ENCODE assay signal across 19 cellular contexts in genomic region chr12:52333321-52333720, GRCh38. TPM values are rescaled to one million over a fixed set of nuclear protein-coding genes. Genes with fewer than 3 reads are reported as not detected.
A peak's percentile ranks its signal among the peaks of the same experiment; 100 is the strongest.
DNase-seq lines count a peak whose midpoint lies in the region; ATAC-seq and TF ChIP-seq lines count a peak whose summit lies in the region.
"Had no signal": no experiment of that assay in that cellular context is flagged by ENCODE, and none has a peak within 500 bp of the region (broad histone marks: within the 10 kb centered on the region; RNA-seq: fewer than 3 reads in every experiment).

No MANE protein-coding gene starts in this region.

- no peaks in the 10 kb centered on the region for H3K27me3 ChIP-seq in sigmoid colon
- peaks cover 0 to 4% (median 0%) of the 10 kb centered on the region in 45 donors for H3K27me3 ChIP-seq in dorsolateral prefrontal cortex

- intact Hi-C loops in activated naive CD4-positive, alpha-beta T cell treated with anti-CD3 and anti-CD28 coated beads for 36 hours (cut with micrococcal nuclease) = no loop called here
- intact Hi-C loops in sigmoid colon (cut with DNase I) = no loop called here
- intact Hi-C loops in dorsolateral prefrontal cortex (cut with DNase I) = no loop called here

- H3K27me3 Mint-ChIP-seq in activated naive CD4-positive, alpha-beta T cell treated with anti-CD3 and anti-CD28 coated beads, Interleukin-2, amount 10 ng/mL, durations not matched to agents 7 days and 5 days = peaks cover 17% of the 10 kb centered on the region
- no peaks in the 10 kb centered on the region for H3K27me3 Mint-ChIP-seq in activated naive CD4-positive, alpha-beta T cell treated with anti-CD3 and anti-CD28 coated beads for 36 hours (ENCODE audit: low read depth)
- peaks cover 2% of the 10 kb centered on the region for H3K27me3 Mint-ChIP-seq in T-helper 2 cell treated with Interferon-gamma antibody and Interleukin-4, amounts not matched to agents 5 μg/mL and 100 μg/mL, for 36 hours (ENCODE audit: low read depth)

- H3K4me3 ChIP-seq in sigmoid colon = no peak overlapping the region
- H3K4me3 ChIP-seq in dorsolateral prefrontal cortex = no peak overlapping the region
- H3K4me3 ChIP-seq: GM12878, GM23248 had no signal

- H3K4me1 Mint-ChIP-seq in activated naive CD4-positive, alpha-beta T cell treated with anti-CD3 and anti-CD28 coated beads, Interleukin-2, amount 10 ng/mL, durations not matched to agents 7 days and 5 days = peaks cover 3% of the 10 kb centered on the region
- H3K4me1 Mint-ChIP-seq in activated naive CD4-positive, alpha-beta T cell treated with anti-CD3 and anti-CD28 coated beads for 36 hours (ENCODE audit: low read depth) = peaks cover 8% of the 10 kb centered on the region
- H3K4me1 Mint-ChIP-seq in T-helper 2 cell treated with Interferon-gamma antibody and Interleukin-4, amounts not matched to agents 5 μg/mL and 100 μg/mL, for 36 hours (ENCODE audit: low read depth) = peaks cover 3% of the 10 kb centered on the region
- H3K4me1 Mint-ChIP-seq: CD14-positive monocyte had no signal

- no peaks in the 10 kb centered on the region for H3K36me3 ChIP-seq in sigmoid colon

- TF ChIP-seq CTCF in VCaP (conservative IDR thresholded peaks at IDR 0.05) (no peak), sigmoid colon (IDR thresholded peaks at IDR 0.05) (no peak), dorsolateral prefrontal cortex (IDR thresholded peaks at IDR 0.05 in 54 of 56, conservative IDR thresholded peaks at IDR 0.05 in 2 of 56; ENCODE audit: low read depth in 1 of 56, partially characterized antibody in 56 of 56) (no peak)

- H3K9me3 Mint-ChIP-seq in activated naive CD4-positive, alpha-beta T cell treated with anti-CD3 and anti-CD28 coated beads, Interleukin-2, amount 10 ng/mL, durations not matched to agents 7 days and 5 days = no peaks in the 10 kb centered on the region
- peaks cover 3% of the 10 kb centered on the region for H3K9me3 Mint-ChIP-seq in activated naive CD4-positive, alpha-beta T cell treated with anti-CD3 and anti-CD28 coated beads for 36 hours
- H3K9me3 Mint-ChIP-seq in T-helper 2 cell treated with Interferon-gamma antibody and Interleukin-4, amounts not matched to agents 5 μg/mL and 100 μg/mL, for 36 hours = no peaks in the 10 kb centered on the region

- H3K27ac ChIP-seq in VCaP (peak overlapping the region; percentile 9), sigmoid colon (no peak overlapping the region), dorsolateral prefrontal cortex (no peak overlapping the region)
- H3K27ac ChIP-seq: GM23248 had no signal

- WGBS in sigmoid colon, 2 donors = 16 to 36% methylated on average over 3 of the region's 3 CpGs

- ATAC-seq in GM19395 (IDR thresholded peaks at IDR 0.05; ENCODE audit: unreplicated experiment) = no peak
- ATAC-seq: CD8-positive, alpha-beta T cell; GM12878 had no signal

- no peak overlapping the region for H3K4me3 Mint-ChIP-seq in activated naive CD4-positive, alpha-beta T cell treated with anti-CD3 and anti-CD28 coated beads, Interleukin-2, amount 10 ng/mL, durations not matched to agents 7 days and 5 days
- no peak overlapping the region for H3K4me3 Mint-ChIP-seq in activated naive CD4-positive, alpha-beta T cell treated with anti-CD3 and anti-CD28 coated beads for 36 hours
- no peak overlapping the region for H3K4me3 Mint-ChIP-seq in T-helper 2 cell treated with Interferon-gamma antibody and Interleukin-4, amounts not matched to agents 5 μg/mL and 100 μg/mL, for 36 hours
- H3K4me3 Mint-ChIP-seq: CD14-positive monocyte; CD8-positive, alpha-beta T cell had no signal

- DNase-seq in activated naive CD4-positive, alpha-beta T cell treated with anti-CD3 and anti-CD28 coated beads, Interleukin-2, amount 10 ng/mL, durations not matched to agents 7 days and 5 days = peak; percentile 3
- no peak for DNase-seq in activated naive CD4-positive, alpha-beta T cell treated with anti-CD3 and anti-CD28 coated beads for 36 hours
- DNase-seq in NCI-H1417 (lab: John Stamatoyannopoulos, UW) = peak in 2 of 3 experiments; percentile 43 to 77
- peak; percentile 25 for DNase-seq in sigmoid colon
- no peak for DNase-seq in T-helper 2 cell treated with Interferon-gamma antibody and Interleukin-4, amounts not matched to agents 5 μg/mL and 100 μg/mL, for 36 hours (ENCODE audit: low spot score)
- no peak for DNase-seq in dorsolateral prefrontal cortex
- DNase-seq: CD8-positive, alpha-beta T cell; DMS79; GM23248; H7; IMR-90 had no signal

- TF ChIP-seq EP300 in sigmoid colon (IDR thresholded peaks at IDR 0.05) = no peak

- H3K27ac Mint-ChIP-seq in activated naive CD4-positive, alpha-beta T cell treated with anti-CD3 and anti-CD28 coated beads, Interleukin-2, amount 10 ng/mL, durations not matched to agents 7 days and 5 days = no peak overlapping the region
- H3K27ac Mint-ChIP-seq in activated naive CD4-positive, alpha-beta T cell treated with anti-CD3 and anti-CD28 coated beads for 36 hours = no peak overlapping the region
- H3K27ac Mint-ChIP-seq in T-helper 2 cell treated with Interferon-gamma antibody and Interleukin-4, amounts not matched to agents 5 μg/mL and 100 μg/mL, for 36 hours = no peak overlapping the region
- H3K27ac Mint-ChIP-seq: CD14-positive monocyte; CD8-positive, alpha-beta T cell had no signal

- no peaks in the 10 kb centered on the region for H3K4me1 ChIP-seq in sigmoid colon

- H3K9me3 ChIP-seq in sigmoid colon = peaks cover 0 to 7% (median 2%) of the 10 kb centered on the region in 4 donors
- H3K9me3 ChIP-seq: Caco-2 had no signal

- no peaks in the 10 kb centered on the region for H3K36me3 Mint-ChIP-seq in activated naive CD4-positive, alpha-beta T cell treated with anti-CD3 and anti-CD28 coated beads, Interleukin-2, amount 10 ng/mL, durations not matched to agents 7 days and 5 days
- no peaks in the 10 kb centered on the region for H3K36me3 Mint-ChIP-seq in activated naive CD4-positive, alpha-beta T cell treated with anti-CD3 and anti-CD28 coated beads for 36 hours (ENCODE audit: low read depth)
- H3K36me3 Mint-ChIP-seq in T-helper 2 cell treated with Interferon-gamma antibody and Interleukin-4, amounts not matched to agents 5 μg/mL and 100 μg/mL, for 36 hours (ENCODE audit: low read depth) = no peaks in the 10 kb centered on the region
- H3K36me3 Mint-ChIP-seq: CD14-positive monocyte; CD8-positive, alpha-beta T cell had no signal

- TF ChIP-seq POLR2A in sigmoid colon (IDR thresholded peaks at IDR 0.05) = no peak

- CTCF ChIA-PET in activated naive CD4-positive, alpha-beta T cell treated with anti-CD3 and anti-CD28 coated beads, Interleukin-2, amount 10 ng/mL, durations not matched to agents 7 days and 5 days (lab: Charles Lee) = interaction anchor here (0.6 to 1.7 kb wide), 4 partner anchors 29 to 546 kb away, joined by 3 to 5 read pairs (median 4); no protein-coding TSS in a partner anchor
- CTCF ChIA-PET in activated naive CD4-positive, alpha-beta T cell treated with anti-CD3 and anti-CD28 coated beads for 36 hours (lab: Charles Lee) = interaction anchor here (0.9 kb wide), 1 partner anchor 546 kb away, joined by 4 read pairs; no protein-coding TSS in a partner anchor

RNA-seq across cellular contexts. Expression of gene KRT83, which starts 12.1 kb away (rescaled TPM):
- total RNA-seq in activated naive CD4-positive, alpha-beta T cell treated with anti-CD3 and anti-CD28 coated beads for 36 hours = not detected
- total RNA-seq in sigmoid colon (not detected), dorsolateral prefrontal cortex (1 to 10 TPM in 12 of 120 experiments, under 1 TPM in 72, not detected in 36; 0.22 to 2.9 (median 0.56) TPM)
- polyA plus RNA-seq in sigmoid colon = not detected
- total RNA-seq: Caco-2; CD8-positive, alpha-beta T cell; GM12878; GM23248; IMR-90 had no signal
- polyA plus RNA-seq: CD14-positive monocyte, GM12878, GM23248, IMR-90 had no signal

RNA-seq across cellular contexts. Expression of gene KRT85, which starts 34.0 kb away (rescaled TPM):
- not detected for total RNA-seq in activated naive CD4-positive, alpha-beta T cell treated with anti-CD3 and anti-CD28 coated beads for 36 hours
- total RNA-seq in sigmoid colon = not detected
- not detected for polyA plus RNA-seq in sigmoid colon
- not detected for total RNA-seq in dorsolateral prefrontal cortex
- total RNA-seq: Caco-2; CD8-positive, alpha-beta T cell; G401; GM23248; H7; IMR-90 had no signal
- polyA plus RNA-seq: AG04450, BJ, CD14-positive monocyte, GM23248, IMR-90 had no signal

RNA-seq across cellular contexts. Expression of gene KRT81, which starts 42.0 kb away (rescaled TPM):
- not detected for total RNA-seq in activated naive CD4-positive, alpha-beta T cell treated with anti-CD3 and anti-CD28 coated beads for 36 hours
- total RNA-seq in sigmoid colon = under 1 TPM in 1 of 4 donors, not detected in 3; 0.14 TPM
- under 1 TPM in 1 of 3 donors, not detected in 2; 0.17 TPM for polyA plus RNA-seq in sigmoid colon
- 1 to 10 TPM in 14 of 120 experiments, under 1 TPM in 80, not detected in 26; 0.20 to 2.7 (median 0.59) TPM for total RNA-seq in dorsolateral prefrontal cortex
- total RNA-seq: CD8-positive, alpha-beta T cell; G401; H7 had no signal
- polyA plus RNA-seq: CD14-positive monocyte had no signal

RNA-seq across cellular contexts. Expression of gene KRT84, which starts 52.1 kb away (rescaled TPM):
- not detected for total RNA-seq in activated naive CD4-positive, alpha-beta T cell treated with anti-CD3 and anti-CD28 coated beads for 36 hours
- total RNA-seq in sigmoid colon = not detected
- not detected for polyA plus RNA-seq in sigmoid colon
- under 1 TPM in 10 of 120 experiments, not detected in 110; 0.20 to 0.36 (median 0.24) TPM for total RNA-seq in dorsolateral prefrontal cortex
- total RNA-seq: Caco-2; CD8-positive, alpha-beta T cell; G401; GM12878; GM23248; H7; IMR-90 had no signal
- polyA plus RNA-seq: AG04450, BJ, CD14-positive monocyte, GM12878, GM23248, IMR-90 had no signal

RNA-seq across cellular contexts. Expression of gene KRT86, which starts 58.9 kb away (rescaled TPM):
- total RNA-seq in activated naive CD4-positive, alpha-beta T cell treated with anti-CD3 and anti-CD28 coated beads for 36 hours = under 1 TPM in 1 of 2 experiments, not detected in 1; 0.15 TPM
- not detected for total RNA-seq in sigmoid colon
- under 1 TPM in 2 of 3 donors, not detected in 1; 0.25 to 0.60 TPM for polyA plus RNA-seq in sigmoid colon
- total RNA-seq in dorsolateral prefrontal cortex = 1 to 10 TPM in 3 of 120 experiments, under 1 TPM in 82, not detected in 35; 0.21 to 1.3 (median 0.44) TPM
- total RNA-seq: Caco-2, G401, H7, IMR-90 had no signal
- polyA plus RNA-seq: CD14-positive monocyte, IMR-90 had no signal

Comparison
In these comparisons a context has a peak if more than half of its experiments do, and no peak if none do; other contexts are left out.
1. DNase-seq: peak in activated naive CD4-positive, alpha-beta T cell treated with anti-CD3 and anti-CD28 coated beads, Interleukin-2, amount 10 ng/mL, durations not matched to agents 7 days and 5 days (single experiment), NCI-H1417 (2 of 3) and sigmoid colon (single experiment); none in activated naive CD4-positive, alpha-beta T cell treated with anti-CD3 and anti-CD28 coated beads for 36 hours (single experiment), T-helper 2 cell treated with Interferon-gamma antibody and Interleukin-4, amounts not matched to agents 5 μg/mL and 100 μg/mL, for 36 hours (single experiment) and dorsolateral prefrontal cortex (0 of 10).